In genomic region chr1:145994391-145995120, GRCh38 we compare ENCODE assay signal across 8 cellular contexts. TPM values are rescaled to one million over a fixed set of nuclear protein-coding genes. Genes with fewer than 3 reads are reported as not detected.
DNase-seq lines count a peak whose midpoint lies in the region; ATAC-seq and TF ChIP-seq lines count a peak whose summit lies in the region.

No MANE protein-coding gene starts in this region.

- H3K36me3 ChIP-seq in Peyer's patch (peaks cover 4 to 34% (median 5%) of the 10 kb centered on the region in 3 donors), mammary epithelial cell (ENCODE audit: insufficient read depth, low read length) (peaks cover 20% of the 10 kb centered on the region), muscle layer of duodenum (ENCODE audit: control insufficient read depth in 1 of 2, insufficient read depth in 2 of 2, low read length in 2 of 2) (peaks cover 30% of the 10 kb centered on the region in 2 donors)

- no peak overlapping the region for H3K9ac ChIP-seq in mammary epithelial cell (ENCODE audit: insufficient read depth, low read length)

- DNase-seq in Peyer's patch = peak in 2 of 3 donors; percentile 40 to 78
- DNase-seq in mammary epithelial cell = no peak
- DNase-seq in GM20000 (ENCODE audit: low spot score) = no peak
- no peak for DNase-seq in SW480 (ENCODE audit: low spot score)
- no peak for DNase-seq in NCI-H345 (lab: John Stamatoyannopoulos, UW)

- ATAC-seq in HG03354 (IDR thresholded peaks at IDR 0.05; ENCODE audit: poor library complexity, severe bottlenecking, unreplicated experiment) = no peak

- no peaks in the 10 kb centered on the region for H3K9me3 ChIP-seq in Peyer's patch
- no peaks in the 10 kb centered on the region for H3K9me3 ChIP-seq in mammary epithelial cell (replicated peaks; ENCODE audit: insufficient read depth, low read length)
- no peaks in the 10 kb centered on the region for H3K9me3 ChIP-seq in muscle layer of duodenum (ENCODE audit: control insufficient read depth in 1 of 2, low read length in 2 of 2)

- 78% methylated on average over 10 of the region's 10 CpGs for WGBS in mammary epithelial cell (ENCODE audit: low coverage, missing lambda C conversion rate)

- H3K27ac ChIP-seq in Peyer's patch = peak overlapping the region; percentile 94 to 99 (median 98)
- H3K27ac ChIP-seq in mammary epithelial cell (ENCODE audit: insufficient read depth, low read depth, low read length) = no peak overlapping the region
- peak overlapping the region; percentile 99 for H3K27ac ChIP-seq in muscle layer of duodenum (ENCODE audit: low read length)

- H3K4me2 ChIP-seq in mammary epithelial cell (ENCODE audit: insufficient read depth, low read depth, low read length) = peak overlapping the region; percentile 83

- H3K4me1 ChIP-seq in Peyer's patch (peaks cover 0 to 38% (median 7%) of the 10 kb centered on the region in 4 donors), mammary epithelial cell (ENCODE audit: insufficient read depth, low read length) (peaks cover 34% of the 10 kb centered on the region), muscle layer of duodenum (ENCODE audit: control insufficient read depth in 1 of 2, insufficient read depth in 2 of 2, low read length in 2 of 2) (peaks cover 14 to 26% of the 10 kb centered on the region in 2 donors)

- intact Hi-C loops in mammary epithelial cell (cut with micrococcal nuclease) = loop anchor here (5.0 kb wide), 1 partner anchor 77 kb away; the partner anchor contains the start of gene PEX11B

- no TSS peak for BruUV-seq in mammary epithelial cell (replicated peaks; lab: Mats Ljungman, UMichigan)

- in situ Hi-C loops in mammary epithelial cell (cut with MboI; ENCODE audit: low sequenced_read_pairs in 2 of 2) = no loop called here

- H3K27me3 ChIP-seq in Peyer's patch (no peaks in the 10 kb centered on the region), mammary epithelial cell (ENCODE audit: insufficient read depth, low read length) (no peaks in the 10 kb centered on the region), muscle layer of duodenum (ENCODE audit: low read depth, low read length) (no peaks in the 10 kb centered on the region)

- no peak overlapping the region for H2AFZ ChIP-seq in mammary epithelial cell (ENCODE audit: low read depth, low read length)

- TF ChIP-seq POLR2A in GM10847 (IDR thresholded peaks at IDR 0.05; ENCODE audit: extremely low read depth, insufficient read length) = peak; percentile 16
- peak; percentile 18 to 60 for TF ChIP-seq POLR2A in Peyer's patch (IDR thresholded peaks at IDR 0.05)

- peaks cover 36% of the 10 kb centered on the region for H3K79me2 ChIP-seq in mammary epithelial cell (ENCODE audit: insufficient read depth, low read length)

- CTCF ChIA-PET in mammary epithelial cell (lab: Charles Lee; ENCODE audit: low non-redundant PET) = interaction anchor here (0.6 kb wide), 1 partner anchor 13 kb away, joined by 3 read pairs; no protein-coding TSS in a partner anchor

- TF ChIP-seq CTCF in Peyer's patch (IDR thresholded peaks at IDR 0.05) (no peak), mammary epithelial cell (conservative IDR thresholded peaks at IDR 0.05 in 1 of 2, IDR thresholded peaks at IDR 0.05 in 1 of 2; ENCODE audit: extremely low read depth in 1 of 2, insufficient read depth in 1 of 2, low read depth in 1 of 2, low read length in 2 of 2) (no peak), GM20000 (IDR thresholded peaks at IDR 0.05; ENCODE audit: extremely low read depth, missing control alignments) (no peak)

- H3K4me3 ChIP-seq in Peyer's patch = peak overlapping the region; percentile 66 to 83 (median 72)
- peak overlapping the region; percentile 58 to 84 (median 81) for H3K4me3 ChIP-seq in mammary epithelial cell (replicated peaks in 1 of 3; ENCODE audit: insufficient read depth in 1 of 3, low read depth in 2 of 3, low read length in 3 of 3)
- H3K4me3 ChIP-seq in muscle layer of duodenum (ENCODE audit: low read depth in 1 of 2, low read length in 2 of 2) = peak overlapping the region; percentile 99 to 100

- H4K20me1 ChIP-seq in mammary epithelial cell (ENCODE audit: insufficient read depth, low read length) = no peaks in the 10 kb centered on the region

- dilution Hi-C loops in mammary epithelial cell (cut with HindIII; ENCODE audit: low sequenced_read_pairs) = no loop called here

RNA-seq across cellular contexts. Expression of gene TXNIP, which starts 1.8 kb away (rescaled TPM):
- total RNA-seq in Peyer's patch (1,000 to 10,000 TPM in 2 of 4 donors, 100 to 1,000 TPM in 2; 313 to 1,366 (median 694) TPM), mammary epithelial cell (100 to 1,000 TPM in 1 of 2 donors, 10 to 100 TPM in 1; 92.8 to 355 TPM)
- polyA plus RNA-seq in mammary epithelial cell = 56.2 TPM
- polyA minus RNA-seq in mammary epithelial cell = 73.1 TPM

RNA-seq across cellular contexts. Expression of gene HJV, which starts 27.0 kb away (rescaled TPM):
- total RNA-seq in Peyer's patch (not detected), mammary epithelial cell (not detected)
- not detected for polyA plus RNA-seq in mammary epithelial cell
- polyA minus RNA-seq in mammary epithelial cell = not detected

RNA-seq across cellular contexts. Expression of gene POLR3GL, which starts 30.1 kb away (rescaled TPM):
- total RNA-seq in Peyer's patch = 10 to 100 TPM in 3 of 4 donors, 1 to 10 TPM in 1; 8.7 to 25.6 (median 12.5) TPM
- 10 to 100 TPM in 1 of 2 donors, 1 to 10 TPM in 1; 4.7 to 10.0 TPM for total RNA-seq in mammary epithelial cell
- 7.3 TPM for polyA plus RNA-seq in mammary epithelial cell
- polyA minus RNA-seq in mammary epithelial cell = 10.9 TPM

RNA-seq across cellular contexts. Expression of gene ANKRD34A, which starts 30.2 kb away (rescaled TPM):
- total RNA-seq in Peyer's patch = 1 to 10 TPM in 1 of 4 donors, under 1 TPM in 1, not detected in 2; 0.54 to 3.7 TPM
- total RNA-seq in mammary epithelial cell = 1 to 10 TPM; 1.3 to 1.6 TPM
- 1.1 TPM for polyA plus RNA-seq in mammary epithelial cell
- 0.21 TPM for polyA minus RNA-seq in mammary epithelial cell

RNA-seq across cellular contexts. Expression of gene LIX1L, which starts 36.7 kb away (rescaled TPM):
- total RNA-seq in Peyer's patch (10 to 100 TPM in 1 of 4 donors, 1 to 10 TPM in 3; 3.7 to 10.7 (median 4.5) TPM), mammary epithelial cell (10 to 100 TPM; 16.0 TPM)
- 22.8 TPM for polyA plus RNA-seq in mammary epithelial cell
- polyA minus RNA-seq in mammary epithelial cell = 27.2 TPM

Comparison
In these comparisons a context has a peak if more than half of its experiments do, and no peak if none do; other contexts are left out.
1. DNase-seq: peak in Peyer's patch (2 of 3); none in mammary epithelial cell (single experiment), GM20000 (single experiment), SW480 (single experiment) and NCI-H345 (single experiment).
2. Peak in every context shown above with its lines, with median percentiles within 50 percentile points of each other: H3K4me3 ChIP-seq.